ENCODE assay signal across 3 cellular contexts in the genomic region with DNA sequence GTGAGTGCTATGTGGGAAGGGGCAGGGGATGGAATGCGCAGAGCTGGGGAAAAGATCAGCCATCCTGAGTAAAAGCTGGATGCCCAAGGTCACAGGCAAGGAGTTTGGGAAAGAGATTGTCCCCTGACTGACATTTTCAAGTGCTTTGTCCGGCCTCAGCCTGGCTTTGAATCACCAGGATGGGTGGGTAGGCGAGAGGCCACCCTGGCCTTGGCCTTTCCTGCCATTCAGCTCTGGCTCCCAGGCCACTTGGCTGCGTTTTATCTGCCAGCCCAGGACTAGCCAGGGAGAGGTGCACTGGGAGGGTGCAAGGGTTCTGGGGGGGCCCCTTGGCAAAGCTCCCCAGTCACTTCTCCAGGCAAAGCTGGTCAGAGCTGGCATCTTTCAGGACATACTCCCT.
TF ChIP-seq lines count a peak whose summit lies in the region.

No MANE protein-coding gene starts in this region.

TF ChIP-seq in liver, 16 proteins besides CTCF, POLR2A, EP300 and RAD21:
- TF ChIP-seq TAF1 (conservative IDR thresholded peaks at IDR 0.05) = no peak
- no peak for TF ChIP-seq HNF4A (conservative IDR thresholded peaks at IDR 0.05)
- no peak for TF ChIP-seq JUND (IDR thresholded peaks at IDR 0.05)
- TF ChIP-seq SP1 (IDR thresholded peaks at IDR 0.05) = no peak
- TF ChIP-seq, protein P1, sequence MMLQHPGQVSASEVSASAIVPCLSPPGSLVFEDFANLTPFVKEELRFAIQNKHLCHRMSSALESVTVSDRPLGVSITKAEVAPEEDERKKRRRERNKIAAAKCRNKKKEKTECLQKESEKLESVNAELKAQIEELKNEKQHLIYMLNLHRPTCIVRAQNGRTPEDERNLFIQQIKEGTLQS (IDR thresholded peaks at IDR 0.05) = no peak
- no peak for TF ChIP-seq HNF4G (IDR thresholded peaks at IDR 0.05)
- TF ChIP-seq NR2F2 (IDR thresholded peaks at IDR 0.05) = peak; percentile 67

TF ChIP-seq in HepG2, 621 proteins besides CTCF, POLR2A, EP300 and RAD21:
- TF ChIP-seq, protein P2, sequence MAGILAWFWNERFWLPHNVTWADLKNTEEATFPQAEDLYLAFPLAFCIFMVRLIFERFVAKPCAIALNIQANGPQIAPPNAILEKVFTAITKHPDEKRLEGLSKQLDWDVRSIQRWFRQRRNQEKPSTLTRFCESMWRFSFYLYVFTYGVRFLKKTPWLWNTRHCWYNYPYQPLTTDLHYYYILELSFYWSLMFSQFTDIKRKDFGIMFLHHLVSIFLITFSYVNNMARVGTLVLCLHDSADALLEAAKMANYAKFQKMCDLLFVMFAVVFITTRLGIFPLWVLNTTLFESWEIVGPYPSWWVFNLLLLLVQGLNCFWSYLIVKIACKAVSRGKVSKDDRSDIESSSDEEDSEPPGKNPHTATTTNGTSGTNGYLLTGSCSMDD (CRISPR knock-in tag; IDR thresholded peaks at IDR 0.05) = no peak

TF ChIP-seq in SK-N-SH, 30 proteins besides CTCF, POLR2A, EP300 and RAD21:
- no peak for TF ChIP-seq RXRA (IDR thresholded peaks at IDR 0.05; ENCODE audit: borderline replicate concordance, low read depth)
- TF ChIP-seq, protein P3, sequence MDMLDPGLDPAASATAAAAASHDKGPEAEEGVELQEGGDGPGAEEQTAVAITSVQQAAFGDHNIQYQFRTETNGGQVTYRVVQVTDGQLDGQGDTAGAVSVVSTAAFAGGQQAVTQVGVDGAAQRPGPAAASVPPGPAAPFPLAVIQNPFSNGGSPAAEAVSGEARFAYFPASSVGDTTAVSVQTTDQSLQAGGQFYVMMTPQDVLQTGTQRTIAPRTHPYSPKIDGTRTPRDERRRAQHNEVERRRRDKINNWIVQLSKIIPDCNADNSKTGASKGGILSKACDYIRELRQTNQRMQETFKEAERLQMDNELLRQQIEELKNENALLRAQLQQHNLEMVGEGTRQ (IDR thresholded peaks at IDR 0.05; ENCODE audit: borderline replicate concordance, low read depth, low read length) = no peak
- TF ChIP-seq, protein P4, sequence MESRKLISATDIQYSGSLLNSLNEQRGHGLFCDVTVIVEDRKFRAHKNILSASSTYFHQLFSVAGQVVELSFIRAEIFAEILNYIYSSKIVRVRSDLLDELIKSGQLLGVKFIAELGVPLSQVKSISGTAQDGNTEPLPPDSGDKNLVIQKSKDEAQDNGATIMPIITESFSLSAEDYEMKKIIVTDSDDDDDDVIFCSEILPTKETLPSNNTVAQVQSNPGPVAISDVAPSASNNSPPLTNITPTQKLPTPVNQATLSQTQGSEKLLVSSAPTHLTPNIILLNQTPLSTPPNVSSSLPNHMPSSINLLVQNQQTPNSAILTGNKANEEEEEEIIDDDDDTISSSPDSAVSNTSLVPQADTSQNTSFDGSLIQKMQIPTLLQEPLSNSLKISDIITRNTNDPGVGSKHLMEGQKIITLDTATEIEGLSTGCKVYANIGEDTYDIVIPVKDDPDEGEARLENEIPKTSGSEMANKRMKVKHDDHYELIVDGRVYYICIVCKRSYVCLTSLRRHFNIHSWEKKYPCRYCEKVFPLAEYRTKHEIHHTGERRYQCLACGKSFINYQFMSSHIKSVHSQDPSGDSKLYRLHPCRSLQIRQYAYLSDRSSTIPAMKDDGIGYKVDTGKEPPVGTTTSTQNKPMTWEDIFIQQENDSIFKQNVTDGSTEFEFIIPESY (IDR thresholded peaks at IDR 0.05; ENCODE audit: borderline replicate concordance, low read depth) = no peak
- no peak for TF ChIP-seq MXI1 (IDR thresholded peaks at IDR 0.05; ENCODE audit: low read depth, low read length)
- TF ChIP-seq YY1 (IDR thresholded peaks at IDR 0.05; ENCODE audit: low read depth) = no peak
- no peak for TF ChIP-seq POLR2AphosphoS5 (IDR thresholded peaks at IDR 0.05; ENCODE audit: low read depth, low read length)
